Comparison of ENCODE assay signal across 23 cellular contexts in the genomic region with DNA sequence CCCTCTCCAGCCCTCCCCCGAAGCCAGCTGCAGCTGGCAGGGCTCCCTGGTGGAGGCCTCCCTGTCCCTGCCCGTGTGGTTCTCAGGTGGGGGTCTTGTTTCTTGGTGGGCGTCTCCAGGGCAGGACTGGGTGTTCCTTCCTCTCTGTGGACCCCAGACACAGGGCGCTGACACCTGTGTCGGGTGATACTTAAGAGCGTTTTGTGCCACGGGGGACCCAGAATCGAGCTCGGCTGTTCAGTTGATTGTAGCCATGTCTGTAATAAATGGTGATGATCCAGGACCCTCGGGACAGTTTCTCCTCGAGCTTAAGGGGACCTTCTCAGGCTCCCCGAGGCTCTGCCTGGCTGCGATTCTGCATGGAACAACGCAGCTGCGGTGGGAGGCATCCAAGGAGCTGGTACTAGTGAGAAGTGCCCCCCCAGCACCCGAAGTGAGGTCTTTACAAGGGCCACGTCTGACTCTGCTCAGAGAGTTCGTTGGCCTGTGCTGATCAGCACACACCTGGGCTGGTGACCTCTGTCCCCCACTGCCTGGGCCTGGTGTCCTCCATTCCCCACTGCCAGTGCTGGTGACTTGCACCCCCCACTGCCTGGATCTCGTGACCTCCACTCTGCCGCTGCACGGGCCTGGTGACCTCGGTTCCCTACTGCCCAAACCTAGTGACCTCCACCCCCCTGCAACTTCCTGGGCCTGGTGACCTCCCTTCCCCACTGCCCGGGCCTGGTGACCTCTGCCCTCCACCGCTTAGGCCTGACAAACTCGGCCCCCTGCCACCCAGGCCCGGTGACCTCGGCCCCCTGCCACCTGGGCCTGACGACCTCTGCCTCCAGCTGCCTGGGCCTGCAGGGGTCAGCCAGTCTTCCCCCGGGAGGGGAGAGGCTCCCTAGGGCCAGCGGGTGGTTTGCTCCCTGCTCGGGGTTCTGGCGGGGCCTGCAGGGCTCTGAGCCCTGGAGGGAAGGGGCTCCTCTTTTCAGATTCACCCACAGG. TPM values are rescaled to one million over a fixed set of nuclear protein-coding genes. Genes with fewer than 3 reads are reported as not detected.
"Had no signal": no experiment of that assay in that cellular context is flagged by ENCODE, and none has a peak within 500 bp of the region (broad histone marks: within the 10 kb centered on the region; RNA-seq: fewer than 3 reads in every experiment).

No MANE protein-coding gene starts in this region.

- H3K4me2 ChIP-seq: neural progenitor cell had no signal

- H3K27me3 ChIP-seq: colonic mucosa, thyroid gland, uterus had no signal

- H3K36me3 ChIP-seq: colonic mucosa, neural progenitor cell, pancreas, sigmoid colon, thyroid gland, uterus, WERI-Rb-1 had no signal

- H2AFZ ChIP-seq: neural progenitor cell had no signal

- H3K4me1 ChIP-seq: colonic mucosa, pancreas, sigmoid colon, thyroid gland, uterus had no signal

- H3K9ac ChIP-seq: neural progenitor cell had no signal

- DNase-seq: activated CD4-positive, alpha-beta T cell treated with anti-CD3 and anti-CD28 coated beads, Interleukin-2, amount 50 U/mL, for 48 hours; activated gamma-delta T cell treated with Interleukin-2 at 50 U/mL for 16 hours; activated naive CD8-positive, alpha-beta T cell treated with anti-CD3 and anti-CD28 coated beads for 36 hours; amniotic stem cell; caudate nucleus; colonic mucosa; erythroblast; foreskin melanocyte; glutamatergic neuron; mesenchymal stem cell; mucosa of descending colon; naive B cell; pancreas; sigmoid colon; stimulated activated naive CD4-positive, alpha-beta T cell; thyroid gland; uterus; WERI-Rb-1 had no signal

- H3K9me3 ChIP-seq: colonic mucosa, mucosa of descending colon, pancreas, sigmoid colon, thyroid gland, uterus had no signal

- H3K27ac ChIP-seq: colonic mucosa, neural progenitor cell, pancreas, sigmoid colon, thyroid gland, uterus, WERI-Rb-1 had no signal

- ATAC-seq: mucosa of descending colon had no signal

- H3K4me3 ChIP-seq: colonic mucosa, mucosa of descending colon, neural progenitor cell, pancreas, sigmoid colon, thyroid gland, uterus had no signal

RNA-seq across cellular contexts. Expression of gene IRX4, which starts 45.5 kb away (rescaled TPM):
- total RNA-seq: activated naive CD8-positive, alpha-beta T cell treated with anti-CD3 and anti-CD28 coated beads for 36 hours; activated T-helper 1 cell treated with anti-CD3 and anti-CD28 coated beads, Interleukin-12 subunit alpha, Interleukin-12 subunit beta, Interleukin-2, Interleukin-4 antibody, amounts not matched to agents 30 ng/mL and 10 ng/mL and 1 ng/mL, durations not matched to agents 14 hours and 24 hours and 36 hours; colonic mucosa; liver; mucosa of descending colon; pancreas; pulmonary artery endothelial cell; sigmoid colon; T-helper 2 cell treated with Interferon-gamma antibody and Interleukin-4, amounts not matched to agents 100 ng/mL and 5 ng/mL, for 36 hours; thyroid gland; uterus had no signal
- polyA plus RNA-seq: liver had no signal
